8 cellular contexts compared by ENCODE assay signal in genomic region chr22:36409911-36410756, GRCh38.
A peak's percentile ranks its signal among the peaks of the same experiment; 100 is the strongest.
DNase-seq lines count a peak whose midpoint lies in the region; ATAC-seq and TF ChIP-seq lines count a peak whose summit lies in the region.

No MANE protein-coding gene starts in this region.

- TF ChIP-seq CTCF in tibial artery (IDR thresholded peaks at IDR 0.05), result no peak

- no peaks in the 10 kb centered on the region for H3K27me3 ChIP-seq in tibial artery

- ATAC-seq in GM19328 (IDR thresholded peaks at IDR 0.05; ENCODE audit: unreplicated experiment) (peak; percentile 60), HG03571 (IDR thresholded peaks at IDR 0.05; ENCODE audit: unreplicated experiment) (no peak)

- peak overlapping the region; percentile 9 to 50 for H3K27ac ChIP-seq in tibial artery

- peaks cover 0 to 12% (median 0%) of the 10 kb centered on the region in 4 donors for H3K4me1 ChIP-seq in tibial artery

- H3K9me3 ChIP-seq in tibial artery, result no peaks in the 10 kb centered on the region

- H3K4me3 ChIP-seq in tibial artery, result peak overlapping the region; percentile 32 to 35

- intact Hi-C loops in tibial artery (cut with DNase I; ENCODE audit: low total_unique reads), result loop anchor here (5.0 kb wide), 1 partner anchor 37 kb away; no protein-coding TSS in a partner anchor

- no peaks in the 10 kb centered on the region for H3K36me3 ChIP-seq in tibial artery

- DNase-seq in NCI-H524 (lab: John Stamatoyannopoulos, UW) (peak; percentile 86 to 93), glomerular visceral epithelial cell (ENCODE audit: extremely low spot score) (peak; percentile 88), nucleus accumbens (lab: John Stamatoyannopoulos, UW) (peak in 43 of 56 donors; percentile 6 to 85 (median 50)), tibial artery (peak; percentile 57 to 82), HCEC 1CT (no peak)
- DNase-seq in activated effector memory CD4-positive, alpha-beta T cell treated with anti-CD3 and anti-CD28 coated beads, Interleukin-2, amount 50 U/mL, for 16 hours, result peak; percentile 89
